In genomic region chr20:63737690-63737939, GRCh38 we compare ENCODE assay signal across 11 cellular contexts. TPM values are rescaled to one million over a fixed set of nuclear protein-coding genes. Genes with fewer than 3 reads are reported as not detected.
A peak's percentile ranks its signal among the peaks of the same experiment; 100 is the strongest.
DNase-seq lines count a peak whose midpoint lies in the region; ATAC-seq and TF ChIP-seq lines count a peak whose summit lies in the region.
"Had no signal": no experiment of that assay in that cellular context is flagged by ENCODE, and none has a peak within 500 bp of the region (broad histone marks: within the 10 kb centered on the region; RNA-seq: fewer than 3 reads in every experiment).

No MANE protein-coding gene starts in this region.

- H3K36me3 ChIP-seq in H7 (replicated peaks; ENCODE audit: control insufficient read depth, insufficient read depth, low read length) (peaks cover 4% of the 10 kb centered on the region), neural progenitor cell (no peaks in the 10 kb centered on the region), A673 (ENCODE audit: insufficient read depth, low read length, poor library complexity, severe bottlenecking) (peaks cover 18% of the 10 kb centered on the region)

- H3K27ac ChIP-seq in CD4-positive, alpha-beta T cell (ENCODE audit: low read depth, low read length): peak overlapping the region; percentile 83
- H3K27ac ChIP-seq in neural progenitor cell (no peak overlapping the region), A673 (ENCODE audit: low read depth, low read length, poor library complexity, severe bottlenecking) (no peak overlapping the region)
- H3K27ac ChIP-seq: ascending aorta, SJCRH30 had no signal

- TF ChIP-seq CTCF in CD4-positive, alpha-beta T cell (IDR thresholded peaks at IDR 0.05): no peak
- TF ChIP-seq CTCF in neural progenitor cell (IDR thresholded peaks at IDR 0.05) (no peak), A673 (conservative IDR thresholded peaks at IDR 0.05; ENCODE audit: low read depth, low read length) (no peak)

- no TSS peak for BruUV-seq in A673 (replicated peaks; lab: Mats Ljungman, UMichigan)

- H3K4me3 ChIP-seq in H7 (ENCODE audit: insufficient read depth, low read depth, low read length): peak overlapping the region; percentile 37
- peak overlapping the region; percentile 55 for H3K4me3 ChIP-seq in neural progenitor cell
- H3K4me3 ChIP-seq in A673 (ENCODE audit: low read depth, low read length, poor library complexity, severe bottlenecking): no peak overlapping the region
- H3K4me3 ChIP-seq: SJCRH30 had no signal

- ATAC-seq in CD4-positive, alpha-beta T cell (ENCODE audit: poor library complexity): no peak
- ATAC-seq in central memory CD8-positive, alpha-beta T cell (replicated peaks; ENCODE audit: extremely low read depth, poor library complexity, severe bottlenecking): no peak

- no peak overlapping the region for H3K9ac ChIP-seq in neural progenitor cell

- H3F3A ChIP-seq in neural progenitor cell (ENCODE audit: low read depth): peaks cover 34% of the 10 kb centered on the region

- peak overlapping the region; percentile 77 for H3K4me2 ChIP-seq in neural progenitor cell

- no peak overlapping the region for H2AFZ ChIP-seq in neural progenitor cell (replicated peaks)

- POLR2A ChIA-PET in CD4-positive, alpha-beta T cell (lab: Charles Lee): interaction anchor here (0.6 to 9.9 kb wide), 14 partner anchors 10 to 200 kb away, joined by 3 to 168 read pairs (median 10); partner anchors contain the start of genes ARFRP1, GMEB2, PTK6 and RTEL1
- POLR2A ChIA-PET in A673 (lab: Charles Lee; ENCODE audit: low non-redundant PET): no interaction called here

- peaks cover 8% of the 10 kb centered on the region for H3K79me2 ChIP-seq in neural progenitor cell (ENCODE audit: low read depth)

- no peaks in the 10 kb centered on the region for H3K9me3 Mint-ChIP-seq in CD4-positive, alpha-beta T cell
- no peaks in the 10 kb centered on the region for H3K9me3 Mint-ChIP-seq in central memory CD8-positive, alpha-beta T cell
- H3K9me3 Mint-ChIP-seq in neural progenitor cell: no peaks in the 10 kb centered on the region

- H3K27ac Mint-ChIP-seq in CD4-positive, alpha-beta T cell: peak overlapping the region; percentile 88
- H3K27ac Mint-ChIP-seq in central memory CD8-positive, alpha-beta T cell (ENCODE audit: low read depth): peak overlapping the region; percentile 90
- no peak overlapping the region for H3K27ac Mint-ChIP-seq in neural progenitor cell

- H3K4me1 ChIP-seq in neural progenitor cell (peaks cover 33% of the 10 kb centered on the region), A673 (ENCODE audit: insufficient read depth, low read length, poor library complexity, severe bottlenecking) (peaks cover 16% of the 10 kb centered on the region)

- H3K27me3 ChIP-seq in CD4-positive, alpha-beta T cell (ENCODE audit: control insufficient read depth, insufficient read depth, low read length): no peaks in the 10 kb centered on the region
- 0 out of 2 replicates have a peak, but pooled peaks cover 2% of the 10 kb centered on the region for H3K27me3 ChIP-seq in H7 (ENCODE audit: control insufficient read depth, insufficient read depth, low read length)
- H3K27me3 ChIP-seq in neural progenitor cell: peaks cover 24% of the 10 kb centered on the region
- H3K27me3 ChIP-seq in A673 (replicated peaks; ENCODE audit: insufficient read depth, low read depth, low read length, poor library complexity): no peaks in the 10 kb centered on the region
- H3K27me3 ChIP-seq: ascending aorta, SJCRH30 had no signal

- no peak for DNase-seq in CD4-positive, alpha-beta T cell
- peak; percentile 76 for DNase-seq in H7
- no peak for DNase-seq in central memory CD8-positive, alpha-beta T cell (ENCODE audit: low spot score in 2 of 2)
- peak; percentile 55 for DNase-seq in neural progenitor cell (ENCODE audit: low spot score)
- no peak for DNase-seq in AML-193 (lab: John Stamatoyannopoulos, UW)
- no peak for DNase-seq in epidermal melanocyte (ENCODE audit: insufficient read length, low spot score)
- DNase-seq in NCI-H226: no peak
- no peak for DNase-seq in A673 (ENCODE audit: low spot score)
- DNase-seq: NCI-H446, SJCRH30 had no signal

- H3K9me3 ChIP-seq in CD4-positive, alpha-beta T cell (ENCODE audit: control insufficient read depth, low read length): no peaks in the 10 kb centered on the region
- H3K9me3 ChIP-seq in neural progenitor cell (ENCODE audit: low read depth): no peaks in the 10 kb centered on the region
- no peaks in the 10 kb centered on the region for H3K9me3 ChIP-seq in A673 (ENCODE audit: low read depth, low read length, poor library complexity, severe bottlenecking)
- H3K9me3 ChIP-seq: ascending aorta, SJCRH30 had no signal

- H3K4me1 Mint-ChIP-seq in CD4-positive, alpha-beta T cell (ENCODE audit: low read depth): peaks cover 25% of the 10 kb centered on the region
- H3K4me1 Mint-ChIP-seq in central memory CD8-positive, alpha-beta T cell: peaks cover 24% of the 10 kb centered on the region
- no peaks in the 10 kb centered on the region for H3K4me1 Mint-ChIP-seq in neural progenitor cell

- intact Hi-C loops in CD4-positive, alpha-beta T cell (cut with DNase I, micrococcal nuclease): loop anchor here in 1 of 2 experiments (2.0 to 10.0 kb wide), 3 partner anchors 31 to 83 kb away; partner anchors contain the start of genes ARFRP1, RTEL1 and STMN3
- intact Hi-C loops in A673 (cut with micrococcal nuclease; ENCODE audit: unreplicated experiment): no loop called here

- H3K4me3 Mint-ChIP-seq in CD4-positive, alpha-beta T cell: peak overlapping the region; percentile 91
- H3K4me3 Mint-ChIP-seq in central memory CD8-positive, alpha-beta T cell: peak overlapping the region; percentile 94
- no peak overlapping the region for H3K4me3 Mint-ChIP-seq in neural progenitor cell

- CTCF ChIA-PET in CD4-positive, alpha-beta T cell (lab: Charles Lee): interaction anchor here (1.4 to 6.3 kb wide), 4 partner anchors 30 to 127 kb away, joined by 4 to 44 read pairs (median 16); partner anchors contain the start of genes ARFRP1 and ZGPAT
- CTCF ChIA-PET in A673 (lab: Charles Lee): no interaction called here

- H3K27me3 Mint-ChIP-seq in CD4-positive, alpha-beta T cell: no peaks in the 10 kb centered on the region
- no peaks in the 10 kb centered on the region for H3K27me3 Mint-ChIP-seq in central memory CD8-positive, alpha-beta T cell
- H3K27me3 Mint-ChIP-seq in neural progenitor cell (ENCODE audit: insufficient read depth, low read depth): peaks cover 2% of the 10 kb centered on the region

- H3K36me3 Mint-ChIP-seq in CD4-positive, alpha-beta T cell (ENCODE audit: low read depth): peaks cover 26% of the 10 kb centered on the region
- peaks cover 43% of the 10 kb centered on the region for H3K36me3 Mint-ChIP-seq in central memory CD8-positive, alpha-beta T cell (ENCODE audit: insufficient read depth)
- no peaks in the 10 kb centered on the region for H3K36me3 Mint-ChIP-seq in neural progenitor cell

- H4K20me1 ChIP-seq in neural progenitor cell (ENCODE audit: low read depth): peaks cover 52% of the 10 kb centered on the region

RNA-seq across cellular contexts. Expression of gene LIME1, which starts 1.2 kb away (rescaled TPM):
- 100 to 1,000 TPM; 149 to 165 TPM for total RNA-seq in CD4-positive, alpha-beta T cell
- 7.7 and 10.5 TPM in 2 replicates for total RNA-seq in H7 (2014; rRNA removed; shearing (Covaris generic))
- total RNA-seq in neural progenitor cell (ENCODE audit: low replicate concordance) (0.47 and 10.9 TPM in 2 replicates), A673 (2021) (15.1 and 16.3 TPM in 2 replicates)

RNA-seq across cellular contexts. Expression of gene SLC2A4RG, which starts 2.0 kb away (rescaled TPM):
- total RNA-seq in CD4-positive, alpha-beta T cell: 100 to 1,000 TPM; 123 to 125 TPM
- total RNA-seq in H7 (2014; rRNA removed; shearing (Covaris generic)): 38.3 and 62.2 TPM in 2 replicates
- total RNA-seq in neural progenitor cell (ENCODE audit: low replicate concordance) (12.0 and 58.0 TPM in 2 replicates), A673 (2021) (45.8 and 71.0 TPM in 2 replicates)

RNA-seq across cellular contexts. Expression of gene ZGPAT, which starts 29.8 kb away (rescaled TPM):
- 10 to 100 TPM; 28.2 to 33.4 TPM for total RNA-seq in CD4-positive, alpha-beta T cell
- 32.6 and 52.0 TPM in 2 replicates for total RNA-seq in H7 (2014; rRNA removed; shearing (Covaris generic))
- total RNA-seq in neural progenitor cell (ENCODE audit: low replicate concordance) (8.2 and 26.8 TPM in 2 replicates), A673 (2021) (28.2 and 28.3 TPM in 2 replicates)

RNA-seq across cellular contexts. Expression of gene ARFRP1, which starts 29.8 kb away (rescaled TPM):
- total RNA-seq in CD4-positive, alpha-beta T cell: 10 to 100 TPM; 34.5 to 35.7 TPM
- total RNA-seq in H7 (2014; rRNA removed; shearing (Covaris generic)): 24.2 and 26.2 TPM in 2 replicates
- total RNA-seq in neural progenitor cell (ENCODE audit: low replicate concordance): 18.3 and 32.6 TPM in 2 replicates
- total RNA-seq in A673 (2021): 38.9 and 41.1 TPM in 2 replicates

RNA-seq across cellular contexts. Expression of gene TNFRSF6B, which starts 41.2 kb away (rescaled TPM):
- total RNA-seq in CD4-positive, alpha-beta T cell: 1 to 10 TPM; 2.5 to 2.6 TPM
- total RNA-seq in H7 (2014; rRNA removed; shearing (Covaris generic)): not detected in 2 replicates
- total RNA-seq in neural progenitor cell (ENCODE audit: low replicate concordance) (0.25 TPM in 1 of 2 replicates, not detected in the other), A673 (2021) (not detected in 2 replicates)

Comparison
In these comparisons a context has a peak if more than half of its experiments do, and no peak if none do; other contexts are left out.
1. DNase-seq: peak in H7 (single experiment) and neural progenitor cell (single experiment); none in CD4-positive, alpha-beta T cell (0 of 10), central memory CD8-positive, alpha-beta T cell (0 of 2), AML-193 (0 of 2), epidermal melanocyte (single experiment), NCI-H226 (single experiment) and A673 (single experiment).